ENCODE assay signal across 9 cellular contexts in the genomic region with DNA sequence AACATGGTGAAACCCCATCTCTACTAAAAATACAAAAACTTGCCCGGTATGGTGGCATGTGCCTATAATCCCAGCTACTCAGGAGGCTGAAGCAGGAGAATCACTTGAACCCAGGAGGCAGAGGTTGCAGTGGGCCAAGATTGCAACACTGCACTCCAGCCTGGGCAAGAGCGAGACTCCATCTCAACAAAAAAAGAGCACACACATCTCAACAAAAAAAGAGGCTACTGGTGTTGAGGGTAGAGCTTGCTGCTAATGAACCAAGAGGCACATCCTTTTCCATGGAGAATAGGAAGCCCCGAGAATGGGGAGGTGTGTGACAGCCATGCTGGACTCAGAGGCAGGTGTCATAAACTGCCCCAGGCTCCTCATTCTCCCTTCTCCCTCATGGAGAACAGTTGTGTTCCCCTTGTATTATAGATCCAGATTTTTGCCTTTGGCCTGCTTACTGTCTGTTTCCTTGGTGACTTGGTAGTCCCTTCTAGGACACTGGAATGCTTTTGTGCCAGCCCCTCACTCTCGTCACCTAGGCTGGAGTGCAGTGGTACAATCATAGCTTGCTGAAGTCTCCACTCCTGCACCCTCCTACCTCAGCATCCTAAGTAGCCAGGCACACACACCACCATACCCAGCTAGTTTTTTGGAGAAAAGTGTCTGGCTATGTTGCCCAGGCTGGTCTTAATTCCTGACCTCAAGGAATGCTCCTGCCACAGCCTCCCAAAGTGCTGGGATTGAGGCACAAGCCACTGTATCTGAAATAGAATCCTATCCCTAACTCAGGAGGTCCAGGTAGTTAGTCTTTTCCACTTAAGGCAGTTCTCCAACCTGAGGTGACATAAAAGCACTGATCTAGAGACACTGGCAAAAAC. TPM values are rescaled to one million over a fixed set of nuclear protein-coding genes. Genes with fewer than 3 reads are reported as not detected.
DNase-seq lines count a peak whose midpoint lies in the region; ATAC-seq, FAIRE-seq and TF ChIP-seq lines count a peak whose summit lies in the region.
"Had no signal": no experiment of that assay in that cellular context is flagged by ENCODE, and none has a peak within 500 bp of the region (broad histone marks: within the 10 kb centered on the region; RNA-seq: fewer than 3 reads in every experiment).

No MANE protein-coding gene starts in this region.

- no peak for ATAC-seq in psoas muscle
- ATAC-seq in GM18873 (IDR thresholded peaks at IDR 0.05; ENCODE audit: low FRiP score, unreplicated experiment): no peak

- DNase-seq in activated CD4-positive, alpha-beta T cell treated with anti-CD3 and anti-CD28 coated beads, Interleukin-2, amount 10 ng/mL, durations not matched to agents 24 days and 14 days: no peak
- DNase-seq in activated CD4-positive, alpha-beta T cell treated with anti-CD3 and anti-CD28 coated beads for 1 hour: no peak
- DNase-seq in psoas muscle (no peak), D721Med (ENCODE audit: insufficient read length, low spot score) (no peak), NCI-H187 treated with DMSO at 0.1 percent for 48 hours (lab: John Stamatoyannopoulos, UW) (no peak)

- peaks cover 34% of the 10 kb centered on the region for H3K79me2 ChIP-seq in KMS-11 (ENCODE audit: insufficient read depth, low read depth)

- peaks cover 13% of the 10 kb centered on the region for H3K4me1 ChIP-seq in KMS-11 (ENCODE audit: low read depth, poor library complexity, severe bottlenecking)
- peaks cover 23% of the 10 kb centered on the region for H3K4me1 ChIP-seq in psoas muscle

- intact Hi-C loops in activated CD4-positive, alpha-beta T cell treated with anti-CD3 and anti-CD28 coated beads, Interleukin-2, amount 10 ng/mL, durations not matched to agents 24 days and 14 days (cut with micrococcal nuclease): no loop called here
- intact Hi-C loops in psoas muscle (cut with DNase I): no loop called here

- H3K36me3 Mint-ChIP-seq in activated CD4-positive, alpha-beta T cell treated with anti-CD3 and anti-CD28 coated beads, Interleukin-2, amount 10 ng/mL, durations not matched to agents 24 days and 14 days (ENCODE audit: low read depth): peaks cover 96% of the 10 kb centered on the region
- peaks cover 37% of the 10 kb centered on the region for H3K36me3 Mint-ChIP-seq in activated naive CD8-positive, alpha-beta T cell

- no peak overlapping the region for H3K9ac ChIP-seq in KMS-11

- no peak for FAIRE-seq in D721Med (lab: Jason Lieb, UNC)

- H3K36me3 ChIP-seq in KMS-11 (ENCODE audit: insufficient read depth) (peaks cover 41% of the 10 kb centered on the region; the same call in 1 of the 2 replicates), psoas muscle (ENCODE audit: insufficient read depth in 1 of 2, low read depth in 1 of 2) (peaks cover 5 to 96% of the 10 kb centered on the region in 2 donors)

- H3K4me2 ChIP-seq in KMS-11: no peak overlapping the region

- peaks cover 12% of the 10 kb centered on the region for H3K9me3 Mint-ChIP-seq in activated CD4-positive, alpha-beta T cell treated with anti-CD3 and anti-CD28 coated beads, Interleukin-2, amount 10 ng/mL, durations not matched to agents 24 days and 14 days
- H3K9me3 Mint-ChIP-seq in activated naive CD8-positive, alpha-beta T cell (ENCODE audit: low read depth): no peaks in the 10 kb centered on the region

- H3K4me3 ChIP-seq in KMS-11 (IDR thresholded peaks at IDR 0.05; ENCODE audit: insufficient read depth, low read depth, low read length): no peak overlapping the region
- H3K4me3 ChIP-seq in psoas muscle: no peak overlapping the region

- WGBS in psoas muscle, 3 donors: 71 to 83% (median 78%) methylated on average over 4 of the region's 4 CpGs

- H3K27me3 Mint-ChIP-seq in activated CD4-positive, alpha-beta T cell treated with anti-CD3 and anti-CD28 coated beads, Interleukin-2, amount 10 ng/mL, durations not matched to agents 24 days and 14 days: no peaks in the 10 kb centered on the region
- H3K27me3 Mint-ChIP-seq in activated naive CD8-positive, alpha-beta T cell: no peaks in the 10 kb centered on the region

- H3K27ac ChIP-seq in KMS-11: peak overlapping the region; percentile 29; the same call in 1 of the 2 replicates
- H3K27ac ChIP-seq in psoas muscle: peak overlapping the region; percentile 69

- H3K4me3 Mint-ChIP-seq in activated CD4-positive, alpha-beta T cell treated with anti-CD3 and anti-CD28 coated beads, Interleukin-2, amount 10 ng/mL, durations not matched to agents 24 days and 14 days: no peak overlapping the region
- peak overlapping the region; percentile 5 for H3K4me3 Mint-ChIP-seq in activated naive CD8-positive, alpha-beta T cell

- peaks cover 9% of the 10 kb centered on the region; the same call in 1 of the 2 replicates for H4K20me1 ChIP-seq in KMS-11 (ENCODE audit: insufficient read depth)

- H2AFZ ChIP-seq in KMS-11 (ENCODE audit: low read depth): no peak overlapping the region

- peaks cover 3% of the 10 kb centered on the region for H3K9me3 ChIP-seq in psoas muscle

- TF ChIP-seq CTCF in KMS-11 (conservative IDR thresholded peaks at IDR 0.05; ENCODE audit: low read depth, low read length) (no peak), psoas muscle (IDR thresholded peaks at IDR 0.05) (no peak), D721Med (IDR thresholded peaks at IDR 0.05; ENCODE audit: insufficient read depth, missing control alignments) (no peak)

- H3K27me3 ChIP-seq in KMS-11 (ENCODE audit: insufficient read depth, low read depth): no peaks in the 10 kb centered on the region
- H3K27me3 ChIP-seq in psoas muscle (ENCODE audit: insufficient read depth in 3 of 3, low read length in 2 of 3): no peaks in the 10 kb centered on the region
- H3K27me3 ChIP-seq: BLaER1 treated with 17β-estradiol and CSF1 and Interleukin-3, amounts not matched to agents 10 nM and 100 nM had no signal

- peaks cover 38% of the 10 kb centered on the region for H3K4me1 Mint-ChIP-seq in activated CD4-positive, alpha-beta T cell treated with anti-CD3 and anti-CD28 coated beads, Interleukin-2, amount 10 ng/mL, durations not matched to agents 24 days and 14 days
- H3K4me1 Mint-ChIP-seq in activated naive CD8-positive, alpha-beta T cell (ENCODE audit: low read depth): peaks cover 37% of the 10 kb centered on the region

- peak overlapping the region; percentile 98 for H3K27ac Mint-ChIP-seq in activated CD4-positive, alpha-beta T cell treated with anti-CD3 and anti-CD28 coated beads, Interleukin-2, amount 10 ng/mL, durations not matched to agents 24 days and 14 days
- H3K27ac Mint-ChIP-seq in activated naive CD8-positive, alpha-beta T cell: peak overlapping the region; percentile 89

RNA-seq across cellular contexts. Expression of a gene that starts 5.1 kb away (rescaled TPM):
- 1,245 and 1,252 TPM in 2 replicates for total RNA-seq in activated CD4-positive, alpha-beta T cell treated with anti-CD3 and anti-CD28 coated beads, Interleukin-2, amount 10 ng/mL, durations not matched to agents 24 days and 14 days
- total RNA-seq in psoas muscle: 1,000 to 10,000 TPM in 1 of 4 donors, 100 to 1,000 TPM in 3; 748 to 1,111 (median 831) TPM
- 1,000 to 10,000 TPM; 1,171 to 2,317 (median 1,895) TPM for polyA plus RNA-seq in psoas muscle

RNA-seq across cellular contexts. Expression of a gene that starts 5.2 kb away (rescaled TPM):
- total RNA-seq in activated CD4-positive, alpha-beta T cell treated with anti-CD3 and anti-CD28 coated beads, Interleukin-2, amount 10 ng/mL, durations not matched to agents 24 days and 14 days: 24.6 and 26.4 TPM in 2 replicates
- 10 to 100 TPM in 3 of 4 donors, 1 to 10 TPM in 1; 8.3 to 17.7 (median 13.8) TPM for total RNA-seq in psoas muscle
- 10 to 100 TPM; 11.1 to 17.1 (median 11.6) TPM for polyA plus RNA-seq in psoas muscle

RNA-seq across cellular contexts. Expression of a gene that starts 21.9 kb away (rescaled TPM):
- total RNA-seq in activated CD4-positive, alpha-beta T cell treated with anti-CD3 and anti-CD28 coated beads, Interleukin-2, amount 10 ng/mL, durations not matched to agents 24 days and 14 days: 17.2 and 17.3 TPM in 2 replicates
- 10 to 100 TPM in 2 of 4 donors, 1 to 10 TPM in 2; 4.4 to 10.7 (median 9.1) TPM for total RNA-seq in psoas muscle
- polyA plus RNA-seq in psoas muscle: 1 to 10 TPM; 2.7 to 6.0 (median 2.8) TPM

RNA-seq across cellular contexts. Expression of a gene that starts 49.1 kb away (rescaled TPM):
- total RNA-seq in activated CD4-positive, alpha-beta T cell treated with anti-CD3 and anti-CD28 coated beads, Interleukin-2, amount 10 ng/mL, durations not matched to agents 24 days and 14 days: 3.9 and 5.8 TPM in 2 replicates
- 10 to 100 TPM; 15.8 to 18.7 (median 16.3) TPM for total RNA-seq in psoas muscle
- polyA plus RNA-seq in psoas muscle: 10 to 100 TPM; 13.2 to 20.3 (median 19.0) TPM
